ENCODE assay signal across 7 cellular contexts in the genomic region with DNA sequence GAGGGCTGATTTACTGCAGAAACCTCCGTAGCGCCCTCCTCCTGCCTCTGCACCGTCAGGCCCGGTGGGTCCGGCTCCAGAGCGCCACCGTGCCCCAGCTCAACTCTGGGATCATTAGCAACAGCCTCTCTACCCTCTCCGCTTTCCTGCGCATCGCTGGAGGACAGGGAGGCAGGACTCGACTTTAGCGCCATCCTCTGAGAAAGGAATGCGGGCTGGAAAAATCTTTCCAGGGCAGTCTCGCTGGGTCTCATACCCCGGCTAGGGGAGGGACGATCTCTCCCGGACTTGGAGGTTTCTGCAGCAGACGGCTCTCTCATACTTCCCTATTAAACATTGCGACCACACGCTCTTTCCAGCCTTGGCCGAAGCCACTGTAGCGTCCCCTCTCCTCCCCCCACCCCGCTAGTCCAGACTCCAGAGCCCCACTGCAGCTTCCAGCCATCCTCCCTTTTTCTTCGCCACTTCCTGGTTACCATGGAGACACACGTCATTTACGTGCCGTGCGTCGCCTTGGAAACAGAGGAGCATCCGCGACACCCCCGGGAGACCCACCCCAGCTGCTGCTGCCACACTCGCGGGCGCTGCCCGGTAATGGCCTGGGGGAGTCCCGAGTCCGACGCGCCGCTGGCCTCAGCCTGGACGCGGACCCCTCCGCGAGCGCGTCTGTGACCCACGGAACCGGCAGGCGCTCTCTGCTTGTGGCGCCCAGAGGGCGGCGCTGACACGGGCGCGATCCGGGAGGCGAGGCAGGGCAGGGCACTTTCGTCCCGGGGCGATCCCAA. TPM values are rescaled to one million over a fixed set of nuclear protein-coding genes. Genes with fewer than 3 reads are reported as not detected.
DNase-seq lines count a peak whose midpoint lies in the region; ATAC-seq, FAIRE-seq and TF ChIP-seq lines count a peak whose summit lies in the region.

A gene (plus strand): TSS at position 554 of the 785 bp plus-strand sequence. CDS start 479 bp downstream, outside the sequence.

- H3K4me2 ChIP-seq in keratinocyte (ENCODE audit: control insufficient read depth, extremely low read depth, insufficient read depth, low read depth, low read length), result peak within 1 kb of the TSS; percentile 74

- H3K27ac Mint-ChIP-seq in central memory CD8-positive, alpha-beta T cell (ENCODE audit: low read depth), result peak within 1 kb of the TSS; percentile 89

- H3K9me3 ChIP-seq in keratinocyte (ENCODE audit: control insufficient read depth, low read depth, low read length), result no peaks in the 10 kb centered on the region

- H3K4me3 ChIP-seq in keratinocyte (ENCODE audit: control insufficient read depth in 2 of 3, extremely low read depth in 1 of 3, insufficient read depth in 2 of 3, low read depth in 1 of 3, low read length in 3 of 3), result peak within 1 kb of the TSS; percentile 55 to 78 (median 64)

- no peaks in the 10 kb centered on the region for H3K9me1 ChIP-seq in keratinocyte (ENCODE audit: control insufficient read depth, extremely low read depth, insufficient read depth, low read length)

- H4K20me1 ChIP-seq in keratinocyte (ENCODE audit: control insufficient read depth, extremely low read depth, insufficient read depth, low read length), result no peaks in the 10 kb centered on the region

- H3K79me2 ChIP-seq in keratinocyte (ENCODE audit: control insufficient read depth, insufficient read depth, low read length), result no peaks in the 10 kb centered on the region

- H3K36me3 Mint-ChIP-seq in central memory CD8-positive, alpha-beta T cell (ENCODE audit: insufficient read depth), result peaks cover 2% of the 10 kb centered on the region

- H3K4me1 Mint-ChIP-seq in central memory CD8-positive, alpha-beta T cell, result peaks cover 15% of the 10 kb centered on the region

- DNase-seq in NCI-H2081 treated with DMSO at 0.1 percent for 48 hours (lab: John Stamatoyannopoulos, UW), result peak; percentile 33
- peak; percentile 55 to 67 for DNase-seq in central memory CD8-positive, alpha-beta T cell (ENCODE audit: low spot score in 2 of 2)
- no peak for DNase-seq in keratinocyte (ENCODE audit: low read depth, low spot score)
- peak; percentile 60 for DNase-seq in stimulated activated CD4-positive, alpha-beta T cell treated with anti-CD3 and anti-CD28 coated beads, Interleukin-12 subunit alpha, Interleukin-12 subunit beta, amount 100 ng/mL, for 4 hours

- H2AFZ ChIP-seq in keratinocyte (ENCODE audit: control insufficient read depth, low read length), result peak within 1 kb of the TSS; percentile 90

- H3K27me3 Mint-ChIP-seq in central memory CD8-positive, alpha-beta T cell, result peaks cover 54% of the 10 kb centered on the region

- peaks cover 14% of the 10 kb centered on the region for H3K4me1 ChIP-seq in keratinocyte (ENCODE audit: control insufficient read depth, extremely low read depth, insufficient read depth, low read length)

- H3K36me3 ChIP-seq in keratinocyte (ENCODE audit: control insufficient read depth in 2 of 2, extremely low read depth in 1 of 2, insufficient read depth in 2 of 2, low read length in 2 of 2), result no peaks in the 10 kb centered on the region

- ATAC-seq in GM18498 (IDR thresholded peaks at IDR 0.05; ENCODE audit: unreplicated experiment) (peak; percentile 81), HG02852 (IDR thresholded peaks at IDR 0.05; ENCODE audit: unreplicated experiment) (peak; percentile 86)
- ATAC-seq in activated CD4-positive, CD25-positive, alpha-beta regulatory T cell treated with anti-CD3 and anti-CD28 coated beads, Interleukin-2, amount 50 U/mL, for 24 hours, result peak; percentile 81 to 82
- peak; percentile 83 for ATAC-seq in central memory CD8-positive, alpha-beta T cell (replicated peaks; ENCODE audit: extremely low read depth, poor library complexity, severe bottlenecking)

- no peaks in the 10 kb centered on the region for H3K9me3 Mint-ChIP-seq in central memory CD8-positive, alpha-beta T cell

- peak within 1 kb of the TSS; percentile 89 for H3K4me3 Mint-ChIP-seq in central memory CD8-positive, alpha-beta T cell

- H3K27me3 ChIP-seq in keratinocyte (ENCODE audit: control insufficient read depth, extremely low read depth, insufficient read depth, low read length), result peaks cover 56% of the 10 kb centered on the region

- peak; percentile 12 to 63 (median 54) for TF ChIP-seq CTCF in keratinocyte (optimal IDR thresholded peaks at IDR 0.05 in 1 of 3, IDR thresholded peaks at IDR 0.05 in 1 of 3, conservative IDR thresholded peaks at IDR 0.05 in 1 of 3; ENCODE audit: extremely low read depth in 1 of 3, insufficient read depth in 2 of 3, low read length in 3 of 3)

- dilution Hi-C loops in keratinocyte (cut with MboI; ENCODE audit: extremely low pct_ligation_motif_present, low sequenced_read_pairs), result no loop called here

- H3K27ac ChIP-seq in keratinocyte (ENCODE audit: control insufficient read depth, insufficient read depth, low read length), result no peak within 1 kb of the TSS

- peak within 1 kb of the TSS; percentile 9 for H3K9ac ChIP-seq in keratinocyte (ENCODE audit: control insufficient read depth, extremely low read depth, insufficient read depth, low read length)

- no peak for FAIRE-seq in keratinocyte (lab: Jason Lieb, UNC)

RNA-seq across cellular contexts. Expression of the gene that starts here (rescaled TPM):
- 0.19 to 0.51 TPM (median 0.21 TPM) in 3 replicates for polyA plus RNA-seq in keratinocyte
- polyA plus RNA-seq in keratinocyte (2011; ENCODE audit: low read depth), result not detected
- polyA plus RNA-seq in keratinocyte (2011; cell fraction: cytosol; rRNA removed), result 0.64 and 0.87 TPM in 2 replicates
- polyA plus RNA-seq in keratinocyte (2011; cell fraction: nucleus; rRNA removed), result 0.88 and 1.6 TPM in 2 replicates
- polyA plus RNA-seq in keratinocyte (2012; ENCODE audit: low replicate concordance), result 0.08 and 0.45 TPM in 2 replicates
- polyA minus RNA-seq in keratinocyte, result 0.13 to 0.20 TPM in 2 of 3 replicates, not detected in the other
- polyA minus RNA-seq in keratinocyte (2011; cell fraction: cytosol; rRNA and poly(A)+ RNA removed), result not detected
- 0.42 and 0.62 TPM in 2 replicates for polyA minus RNA-seq in keratinocyte (2011; cell fraction: nucleus; rRNA and poly(A)+ RNA removed)
